In the genomic region with DNA sequence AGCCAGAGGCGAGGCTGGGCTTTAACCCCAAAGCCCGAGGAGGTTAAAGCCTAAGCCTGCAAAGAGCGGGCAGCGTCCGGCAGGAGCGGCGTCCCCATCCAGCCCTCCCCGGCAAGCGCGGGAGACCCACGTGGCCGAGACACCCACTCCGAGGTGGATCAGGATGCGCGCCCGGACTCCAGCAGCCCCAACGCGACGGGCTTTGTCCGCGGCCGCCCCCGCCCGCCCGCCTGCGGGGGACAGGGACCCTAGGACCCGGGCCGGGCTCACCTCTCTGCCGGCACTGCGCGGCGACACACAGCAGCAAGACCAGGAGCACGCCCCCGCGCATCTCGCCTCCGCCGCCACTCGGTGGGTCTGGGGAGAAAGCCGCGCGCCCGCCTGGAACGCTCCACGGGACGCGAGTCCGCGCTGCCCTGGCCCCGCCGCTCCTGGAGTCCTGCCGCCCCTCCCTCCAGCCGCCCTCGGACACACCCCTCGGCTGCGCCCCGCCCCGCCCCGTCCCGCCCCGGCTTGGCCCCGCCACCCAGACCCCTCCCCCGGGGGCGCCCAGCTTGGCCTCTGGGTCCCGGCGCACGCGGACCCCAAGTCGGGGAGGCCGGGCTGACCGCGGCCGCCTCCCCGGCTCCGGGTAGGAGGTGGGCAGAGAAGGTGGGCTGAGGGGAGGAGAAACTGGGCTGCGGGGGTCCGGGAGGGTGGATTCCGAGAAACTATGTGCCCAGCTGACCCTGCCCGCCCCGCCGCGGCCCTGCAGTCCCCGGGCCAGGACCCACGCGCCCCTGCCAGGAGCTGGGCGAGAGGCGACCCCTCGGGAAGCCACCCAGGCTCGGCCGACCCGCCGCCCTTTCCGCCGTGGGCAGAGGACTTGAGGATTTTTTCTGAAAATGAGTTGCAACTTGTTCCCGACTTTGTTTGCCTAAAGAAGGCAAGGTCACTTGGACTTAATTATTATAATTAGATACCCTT, we compare ENCODE assay signal across 10 cellular contexts. TPM values are rescaled to one million over a fixed set of nuclear protein-coding genes. Genes with fewer than 3 reads are reported as not detected.
A peak's percentile ranks its signal among the peaks of the same experiment; 100 is the strongest.
DNase-seq lines count a peak whose midpoint lies in the region; TF ChIP-seq lines count a peak whose summit lies in the region.
"Had no signal": no experiment of that assay in that cellular context is flagged by ENCODE, and none has a peak within 500 bp of the region (broad histone marks: within the 10 kb centered on the region; RNA-seq: fewer than 3 reads in every experiment).

A gene with protein sequence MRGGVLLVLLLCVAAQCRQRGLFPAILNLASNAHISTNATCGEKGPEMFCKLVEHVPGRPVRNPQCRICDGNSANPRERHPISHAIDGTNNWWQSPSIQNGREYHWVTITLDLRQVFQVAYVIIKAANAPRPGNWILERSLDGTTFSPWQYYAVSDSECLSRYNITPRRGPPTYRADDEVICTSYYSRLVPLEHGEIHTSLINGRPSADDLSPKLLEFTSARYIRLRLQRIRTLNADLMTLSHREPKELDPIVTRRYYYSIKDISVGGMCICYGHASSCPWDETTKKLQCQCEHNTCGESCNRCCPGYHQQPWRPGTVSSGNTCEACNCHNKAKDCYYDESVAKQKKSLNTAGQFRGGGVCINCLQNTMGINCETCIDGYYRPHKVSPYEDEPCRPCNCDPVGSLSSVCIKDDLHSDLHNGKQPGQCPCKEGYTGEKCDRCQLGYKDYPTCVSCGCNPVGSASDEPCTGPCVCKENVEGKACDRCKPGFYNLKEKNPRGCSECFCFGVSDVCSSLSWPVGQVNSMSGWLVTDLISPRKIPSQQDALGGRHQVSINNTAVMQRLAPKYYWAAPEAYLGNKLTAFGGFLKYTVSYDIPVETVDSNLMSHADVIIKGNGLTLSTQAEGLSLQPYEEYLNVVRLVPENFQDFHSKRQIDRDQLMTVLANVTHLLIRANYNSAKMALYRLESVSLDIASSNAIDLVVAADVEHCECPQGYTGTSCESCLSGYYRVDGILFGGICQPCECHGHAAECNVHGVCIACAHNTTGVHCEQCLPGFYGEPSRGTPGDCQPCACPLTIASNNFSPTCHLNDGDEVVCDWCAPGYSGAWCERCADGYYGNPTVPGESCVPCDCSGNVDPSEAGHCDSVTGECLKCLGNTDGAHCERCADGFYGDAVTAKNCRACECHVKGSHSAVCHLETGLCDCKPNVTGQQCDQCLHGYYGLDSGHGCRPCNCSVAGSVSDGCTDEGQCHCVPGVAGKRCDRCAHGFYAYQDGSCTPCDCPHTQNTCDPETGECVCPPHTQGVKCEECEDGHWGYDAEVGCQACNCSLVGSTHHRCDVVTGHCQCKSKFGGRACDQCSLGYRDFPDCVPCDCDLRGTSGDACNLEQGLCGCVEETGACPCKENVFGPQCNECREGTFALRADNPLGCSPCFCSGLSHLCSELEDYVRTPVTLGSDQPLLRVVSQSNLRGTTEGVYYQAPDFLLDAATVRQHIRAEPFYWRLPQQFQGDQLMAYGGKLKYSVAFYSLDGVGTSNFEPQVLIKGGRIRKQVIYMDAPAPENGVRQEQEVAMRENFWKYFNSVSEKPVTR (N-terminal part only) (minus strand): TSS at position 408 of the 966 bp plus-strand sequence. CDS start 77 bp downstream, at position 331.

- no peak for TF ChIP-seq POLR2A in suprapubic skin (IDR thresholded peaks at IDR 0.05)

- TF ChIP-seq CTCF in suprapubic skin (IDR thresholded peaks at IDR 0.05): no peak

- WGBS in suprapubic skin: 13% methylated on average over 3 of the region's 95 CpGs

- no peaks in the 10 kb centered on the region for H3K9me3 ChIP-seq in suprapubic skin

- H3K27me3 ChIP-seq in suprapubic skin: peaks cover 62% of the 10 kb centered on the region

- H3K4me3 ChIP-seq in suprapubic skin: peak within 1 kb of the TSS; percentile 51

- peaks cover 24% of the 10 kb centered on the region for H3K4me1 ChIP-seq in suprapubic skin

- no peak within 1 kb of the TSS for H3K27ac ChIP-seq in suprapubic skin

- DNase-seq in NCI-H2227 (lab: John Stamatoyannopoulos, UW; ENCODE audit: unreplicated experiment) (peak; percentile 4), NCI-H2227 treated with DMSO at 0.1 percent for 48 hours (lab: John Stamatoyannopoulos, UW) (no peak), astrocyte of the hippocampus (ENCODE audit: low read depth, low spot score) (peak; percentile 59), iris pigment epithelial cell (ENCODE audit: low read depth) (peak; percentile 49), suprapubic skin (ENCODE audit: low spot score in 2 of 2) (no peak), NCI-H2029 treated with DMSO at 0.1 percent for 48 hours (lab: John Stamatoyannopoulos, UW) (no peak), A172 (ENCODE audit: low spot score) (no peak)
- no peak for DNase-seq in activated CD8-positive, alpha-beta memory T cell treated with anti-CD3 and anti-CD28 coated beads, Interleukin-2, amount 50 U/mL, for 48 hours
- DNase-seq: activated T-cell treated with anti-CD3 and anti-CD28 coated beads, Interleukin-2, amount 50 U/mL, for 1 hour had no signal

- no peak for TF ChIP-seq EP300 in suprapubic skin (IDR thresholded peaks at IDR 0.05)

- H3K36me3 ChIP-seq in suprapubic skin: no peaks in the 10 kb centered on the region

RNA-seq across cellular contexts. Expression of the gene that starts here (rescaled TPM):
- 1 to 10 TPM in 3 of 4 donors, under 1 TPM in 1; 0.83 to 3.2 (median 1.4) TPM for total RNA-seq in suprapubic skin
- total RNA-seq in A172 (2014; rRNA removed; shearing (Covaris generic)): 4.4 and 7.2 TPM in 2 replicates
- total RNA-seq: B cell had no signal

Comparison
In these comparisons a context has a peak if more than half of its experiments do, and no peak if none do; other contexts are left out.
1. DNase-seq: peak in NCI-H2227 (single experiment), astrocyte of the hippocampus (single experiment) and iris pigment epithelial cell (single experiment); none in NCI-H2227 treated with DMSO at 0.1 percent for 48 hours (single experiment), suprapubic skin (0 of 2), NCI-H2029 treated with DMSO at 0.1 percent for 48 hours (single experiment), activated CD8-positive, alpha-beta memory T cell treated with anti-CD3 and anti-CD28 coated beads, Interleukin-2, amount 50 U/mL, for 48 hours (single experiment) and A172 (single experiment).